Comparison of ENCODE assay signal across 23 cellular contexts in genomic region chr2:11805920-11806319, GRCh38.
"Had no signal": no experiment of that assay in that cellular context is flagged by ENCODE, and none has a peak within 500 bp of the region (broad histone marks: within the 10 kb centered on the region; RNA-seq: fewer than 3 reads in every experiment).

No MANE protein-coding gene starts in this region.

- H3K4me3 Mint-ChIP-seq: activated CD8-positive, alpha-beta T cell treated with anti-CD3 and anti-CD28 coated beads for 36 hours; brain; dendritic cell treated with granulocyte-macrophage colony-stimulating factor and Interleukin-4, amounts not matched to agents 40 ng/mL and 50 ng/mL, for 4 days; nephron; stimulated activated naive B cell treated with anti-CD40 and anti-IgM and Interleukin-4, amounts not matched to agents 10 μg/mL and 1 μg/mL and 100 μg/mL, for 72 hours had no signal

- H3K9me3 Mint-ChIP-seq: activated CD8-positive, alpha-beta T cell treated with anti-CD3 and anti-CD28 coated beads for 36 hours; activated naive CD4-positive, alpha-beta T cell treated with anti-CD3 and anti-CD28 coated beads, Interleukin-2, amount 50 U/mL, for 72 hours; brain; dendritic cell treated with granulocyte-macrophage colony-stimulating factor and Interleukin-4, amounts not matched to agents 40 ng/mL and 50 ng/mL, for 4 days; nephron; stimulated activated naive B cell treated with anti-CD40 and anti-IgM and Interleukin-4, amounts not matched to agents 10 μg/mL and 1 μg/mL and 100 μg/mL, for 72 hours had no signal

- H3K9me3 ChIP-seq: lower lobe of right lung, thoracic aorta, upper lobe of left lung had no signal

- H3K4me3 ChIP-seq: lower lobe of right lung, SK-N-MC, thoracic aorta, upper lobe of left lung had no signal

- H3K27me3 Mint-ChIP-seq: activated CD8-positive, alpha-beta T cell treated with anti-CD3 and anti-CD28 coated beads for 36 hours; brain; dendritic cell treated with granulocyte-macrophage colony-stimulating factor and Interleukin-4, amounts not matched to agents 40 ng/mL and 50 ng/mL, for 4 days; stimulated activated naive B cell treated with anti-CD40 and anti-IgM and Interleukin-4, amounts not matched to agents 10 μg/mL and 1 μg/mL and 100 μg/mL, for 72 hours had no signal

- H3K4me1 Mint-ChIP-seq: nephron; stimulated activated naive B cell treated with anti-CD40 and anti-IgM and Interleukin-4, amounts not matched to agents 10 μg/mL and 1 μg/mL and 100 μg/mL, for 72 hours had no signal

- H3K27ac ChIP-seq: lower lobe of right lung, parathyroid adenoma, SK-N-MC, thoracic aorta, upper lobe of left lung had no signal

- H3K4me1 ChIP-seq: lower lobe of right lung, upper lobe of left lung had no signal

- ATAC-seq: activated CD8-positive, alpha-beta T cell treated with anti-CD3 and anti-CD28 coated beads for 36 hours; activated naive CD4-positive, alpha-beta T cell treated with anti-CD3 and anti-CD28 coated beads, Interleukin-2, amount 50 U/mL, for 72 hours; left lobe of liver; lower lobe of right lung; sciatic nerve; stimulated activated naive B cell treated with anti-CD40 and anti-IgM and Interleukin-4, amounts not matched to agents 10 μg/mL and 1 μg/mL and 100 μg/mL, for 72 hours had no signal

- H3K27ac Mint-ChIP-seq: activated CD8-positive, alpha-beta T cell treated with anti-CD3 and anti-CD28 coated beads for 36 hours; brain; dendritic cell treated with granulocyte-macrophage colony-stimulating factor and Interleukin-4, amounts not matched to agents 40 ng/mL and 50 ng/mL, for 4 days; nephron; stimulated activated naive B cell treated with anti-CD40 and anti-IgM and Interleukin-4, amounts not matched to agents 10 μg/mL and 1 μg/mL and 100 μg/mL, for 72 hours had no signal

- H3K27me3 ChIP-seq: upper lobe of left lung had no signal

- DNase-seq: activated CD4-positive, alpha-beta T cell treated with anti-CD3 and anti-CD28 coated beads for 48 hours; activated CD8-positive, alpha-beta T cell treated with anti-CD3 and anti-CD28 coated beads for 36 hours; activated effector memory CD4-positive, alpha-beta T cell treated with anti-CD3 and anti-CD28 coated beads, Interleukin-2, amount 50 U/mL, for 16 hours; aorta; effector CD4-positive, alpha-beta T cell; erythroblast; foreskin fibroblast; lower lobe of right lung; mesendoderm; nucleus accumbens; small intestine; stimulated activated CD4-positive, alpha-beta T cell treated with anti-CD3 and anti-CD28 coated beads, Interleukin-15, amount 100 ng/mL, for 24 hours; stimulated activated naive B cell treated with anti-CD40 and anti-IgM and Interleukin-4, amounts not matched to agents 10 μg/mL and 1 μg/mL and 100 μg/mL, for 72 hours; upper lobe of left lung had no signal
